In the genomic region with DNA sequence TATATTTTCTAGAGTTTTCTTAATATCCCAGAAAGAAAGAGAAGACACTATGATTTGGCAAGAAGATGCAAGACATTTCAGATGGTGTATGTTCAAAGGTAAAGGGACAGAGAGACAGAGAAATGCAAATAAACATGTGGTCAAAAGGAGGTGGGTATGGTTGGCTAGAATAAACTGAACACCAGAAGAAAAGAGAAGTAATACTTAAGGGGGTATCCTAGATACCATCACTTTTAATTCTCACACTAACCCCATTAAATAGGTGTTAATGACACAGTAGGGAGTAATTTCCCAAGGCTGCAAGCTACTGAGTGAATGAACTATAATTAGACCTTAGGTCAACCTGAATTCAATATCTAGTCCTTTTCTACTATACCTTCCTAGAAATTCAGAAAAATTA, we compare ENCODE assay signal across 19 cellular contexts.
DNase-seq lines count a peak whose midpoint lies in the region; ATAC-seq, FAIRE-seq and TF ChIP-seq lines count a peak whose summit lies in the region.
"Had no signal": no experiment of that assay in that cellular context is flagged by ENCODE, and none has a peak within 500 bp of the region (broad histone marks: within the 10 kb centered on the region; RNA-seq: fewer than 3 reads in every experiment).

No MANE protein-coding gene starts in this region.

- no peak overlapping the region for H3K4me3 ChIP-seq in PC-9
- no peak overlapping the region for H3K4me3 ChIP-seq in heart left ventricle
- H3K4me3 ChIP-seq: body of pancreas, heart right ventricle, ovary, SJSA1 had no signal

- H3K36me3 ChIP-seq in PC-9 (ENCODE audit: low read depth): no peaks in the 10 kb centered on the region
- H3K36me3 ChIP-seq in heart left ventricle: peaks cover 0 to 49% (median 17%) of the 10 kb centered on the region in 9 donors
- H3K36me3 ChIP-seq: ovary had no signal

- BruUV-seq in PC-9 (replicated peaks; lab: Mats Ljungman, UMichigan): no TSS peak

- no peaks in the 10 kb centered on the region for H3F3A ChIP-seq in PC-9 (ENCODE audit: insufficient read depth, low read depth)

- FAIRE-seq in GM12892 (lab: Jason Lieb, UNC): peak; percentile 54
- FAIRE-seq: H54 had no signal

- no peaks in the 10 kb centered on the region for H3K9me3 ChIP-seq in PC-9 (ENCODE audit: insufficient read depth, low read depth)
- no peaks in the 10 kb centered on the region for H3K9me3 ChIP-seq in heart left ventricle
- H3K9me3 ChIP-seq: body of pancreas, heart right ventricle, ovary, SJSA1 had no signal

- H2AFZ ChIP-seq in PC-9: no peak overlapping the region

- TF ChIP-seq CTCF in PC-9 (conservative IDR thresholded peaks at IDR 0.05) (no peak), heart left ventricle (IDR thresholded peaks at IDR 0.05) (no peak)

- H3K4me1 ChIP-seq in PC-9 (replicated peaks; ENCODE audit: insufficient read depth): no peaks in the 10 kb centered on the region
- H3K4me1 ChIP-seq in heart left ventricle: peaks cover 0 to 3% (median 0%) of the 10 kb centered on the region in 12 donors
- H3K4me1 ChIP-seq: body of pancreas, heart right ventricle, SJSA1 had no signal

- TF ChIP-seq POLR2A in GM12892 (IDR thresholded peaks at IDR 0.05; ENCODE audit: low read depth, low read length): no peak
- no peak for TF ChIP-seq POLR2A in heart left ventricle (IDR thresholded peaks at IDR 0.05)

- no peaks in the 10 kb centered on the region for H3K9me2 ChIP-seq in PC-9 (ENCODE audit: insufficient read depth)

- CTCF ChIA-PET in PC-9 (lab: Charles Lee): no interaction called here

- H3K27ac ChIP-seq in PC-9 (no peak overlapping the region), heart left ventricle (no peak overlapping the region)
- H3K27ac ChIP-seq: body of pancreas, heart right ventricle, ovary, SJSA1 had no signal

- no peak overlapping the region for H3K4me2 ChIP-seq in PC-9

- no peaks in the 10 kb centered on the region for H3K27me3 ChIP-seq in PC-9 (ENCODE audit: insufficient read depth, low read depth)
- no peaks in the 10 kb centered on the region for H3K27me3 ChIP-seq in heart left ventricle
- H3K27me3 ChIP-seq: body of pancreas, heart right ventricle, ovary, SJSA1 had no signal

- DNase-seq in GM12892 (ENCODE audit: insufficient read length): no peak
- no peak for DNase-seq in PC-9
- DNase-seq in stimulated activated CD4-positive, alpha-beta T cell treated with anti-CD3 and anti-CD28 coated beads, Interleukin-12 subunit alpha, Interleukin-12 subunit beta, amount 100 ng/mL, for 4 hours: no peak
- no peak for DNase-seq in NCI-H1092 (lab: John Stamatoyannopoulos, UW)
- no peak for DNase-seq in heart left ventricle
- DNase-seq: activated T-cell treated with anti-CD3 and anti-CD28 coated beads, Interleukin-2, amount 50 U/mL, for 1 hour; body of pancreas; DMS79 treated with DMSO at 0.1 percent for 48 hours; heart right ventricle; mammary epithelial cell; ovary; stimulated activated CD4-positive, alpha-beta T cell treated with anti-CD3 and anti-CD28 coated beads, Interleukin-1b, Interleukin-23, amount 100 ng/mL, for 48 hours; stimulated activated naive CD8-positive, alpha-beta T cell treated with anti-CD3 and anti-CD28 coated beads, Interleukin-15, Interleukin-2, amounts not matched to agents 100 U/mL and 50 U/mL, for 24 hours had no signal

- POLR2A ChIA-PET in PC-9 (lab: Charles Lee; ENCODE audit: unreplicated experiment): no interaction called here

- no peaks in the 10 kb centered on the region for H4K20me1 ChIP-seq in PC-9 (ENCODE audit: insufficient read depth)

- intact Hi-C loops in PC-9 (cut with micrococcal nuclease; ENCODE audit: unreplicated experiment): no loop called here
- intact Hi-C loops in heart left ventricle (cut with DNase I): loop anchor here in 2 of 10 donors (10.0 kb wide), 2 partner anchors 54 to 214 kb away; no protein-coding TSS in a partner anchor

- peak; percentile 98 for ATAC-seq in GM19351 (IDR thresholded peaks at IDR 0.05; ENCODE audit: unreplicated experiment)
- peak; percentile 100 for ATAC-seq in HG02623 (IDR thresholded peaks at IDR 0.05; ENCODE audit: unreplicated experiment)
- ATAC-seq in HG03280 (IDR thresholded peaks at IDR 0.05; ENCODE audit: unreplicated experiment): peak; percentile 100
- no peak for ATAC-seq in heart left ventricle
- ATAC-seq: body of pancreas; heart right ventricle; stimulated activated naive CD8-positive, alpha-beta T cell treated with anti-CD3 and anti-CD28 coated beads, Interleukin-15, Interleukin-2, amounts not matched to agents 100 U/mL and 50 U/mL, for 24 hours; WTC11 had no signal

- H3K79me2 ChIP-seq in PC-9 (ENCODE audit: low read depth): no peaks in the 10 kb centered on the region

Comparison
In these comparisons a context has a peak if more than half of its experiments do, and no peak if none do; other contexts are left out.
1. ATAC-seq: peak in GM19351 (single experiment), HG02623 (single experiment) and HG03280 (single experiment); none in heart left ventricle (0 of 4).